ENCODE assay signal across 8 cellular contexts in the genomic region with DNA sequence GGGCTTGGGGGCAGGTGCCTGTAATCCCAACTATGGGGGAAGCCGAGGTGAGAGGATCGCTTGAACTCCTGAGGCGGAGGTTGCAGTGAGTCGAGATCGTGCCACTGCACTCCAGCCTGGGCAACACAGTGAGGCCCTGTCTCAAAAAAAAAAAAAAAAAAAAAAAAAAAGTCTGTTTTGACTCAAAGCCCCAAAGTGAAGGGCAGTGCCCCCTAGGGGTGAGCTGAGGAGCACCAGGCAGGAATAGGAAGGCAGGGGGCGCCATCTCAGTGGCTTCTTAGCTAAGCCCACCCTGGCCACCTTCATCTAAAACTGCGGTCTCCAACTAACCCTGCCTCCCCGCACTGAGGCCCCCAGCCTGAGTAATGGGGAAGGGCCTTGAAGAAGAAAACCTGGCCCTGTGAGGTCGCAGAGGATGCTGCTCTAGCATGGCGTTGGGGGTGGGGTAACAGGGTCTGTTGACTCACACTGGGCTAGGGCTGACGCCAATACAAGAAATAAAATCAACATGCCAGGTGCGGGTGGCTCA. TPM values are rescaled to one million over a fixed set of nuclear protein-coding genes. Genes with fewer than 3 reads are reported as not detected.
A peak's percentile ranks its signal among the peaks of the same experiment; 100 is the strongest.
DNase-seq lines count a peak whose midpoint lies in the region; ATAC-seq and TF ChIP-seq lines count a peak whose summit lies in the region.

No MANE protein-coding gene starts in this region.

- H3K4me3 ChIP-seq in CD4-positive, CD25-positive, alpha-beta regulatory T cell (ENCODE audit: low read depth, low read length): no peak overlapping the region
- H3K4me3 ChIP-seq in epithelial cell of proximal tubule (ENCODE audit: low read depth, low read length) (no peak overlapping the region), sigmoid colon (no peak overlapping the region)

- no peak for TF ChIP-seq POLR2A in sigmoid colon (IDR thresholded peaks at IDR 0.05)

- no peaks in the 10 kb centered on the region for H3K4me1 ChIP-seq in CD4-positive, CD25-positive, alpha-beta regulatory T cell (ENCODE audit: control insufficient read depth, insufficient read depth, low read length, poor library complexity, severe bottlenecking)
- peaks cover 0 to 58% (median 24%) of the 10 kb centered on the region in 4 donors for H3K4me1 ChIP-seq in sigmoid colon

- peak in 1 of 2 donors; percentile 37 for ATAC-seq in CD4-positive, CD25-positive, alpha-beta regulatory T cell (ENCODE audit: low read depth in 2 of 2)
- ATAC-seq in GM21529 (IDR thresholded peaks at IDR 0.05; ENCODE audit: unreplicated experiment) (no peak), GM18870 (IDR thresholded peaks at IDR 0.05; ENCODE audit: unreplicated experiment) (no peak)

- H3K36me3 Mint-ChIP-seq in CD4-positive, CD25-positive, alpha-beta regulatory T cell: no peaks in the 10 kb centered on the region
- peaks cover 10% of the 10 kb centered on the region for H3K36me3 Mint-ChIP-seq in HFFc6 (ENCODE audit: low read depth)

- H3K36me3 ChIP-seq in CD4-positive, CD25-positive, alpha-beta regulatory T cell (ENCODE audit: control insufficient read depth, insufficient read depth, low read length): no peaks in the 10 kb centered on the region
- H3K36me3 ChIP-seq in sigmoid colon: no peaks in the 10 kb centered on the region

- H3K4me3 Mint-ChIP-seq in CD4-positive, CD25-positive, alpha-beta regulatory T cell: no peak overlapping the region
- no peak overlapping the region for H3K4me3 Mint-ChIP-seq in HFFc6

- DNase-seq in CD4-positive, CD25-positive, alpha-beta regulatory T cell: peak; percentile 16 to 63 (median 17)
- no peak for DNase-seq in HFFc6
- DNase-seq in UCSD-AML1 (lab: John Stamatoyannopoulos, UW; ENCODE audit: unreplicated experiment): peak; percentile 12
- no peak for DNase-seq in epithelial cell of proximal tubule (ENCODE audit: low read depth)
- peak; percentile 57 for DNase-seq in sigmoid colon
- no peak for DNase-seq in NCI-H1436 (lab: John Stamatoyannopoulos, UW)

- H3K9me3 Mint-ChIP-seq in CD4-positive, CD25-positive, alpha-beta regulatory T cell: peaks cover 0 to 1% (median 0%) of the 10 kb centered on the region in 7 donors
- H3K9me3 Mint-ChIP-seq in HFFc6: no peaks in the 10 kb centered on the region

- WGBS in sigmoid colon, 2 donors: 89% methylated on average over 12 of the region's 12 CpGs

- intact Hi-C loops in sigmoid colon (cut with DNase I): no loop called here

- TF ChIP-seq EP300 in sigmoid colon (IDR thresholded peaks at IDR 0.05): no peak

- TF ChIP-seq CTCF in HFFc6 (IDR thresholded peaks at IDR 0.05) (peak; percentile 88), epithelial cell of proximal tubule (conservative IDR thresholded peaks at IDR 0.05; ENCODE audit: low read depth, low read length) (peak; percentile 77), sigmoid colon (IDR thresholded peaks at IDR 0.05) (peak in 1 of 4 experiments; percentile 29)

- H3K27me3 ChIP-seq in CD4-positive, CD25-positive, alpha-beta regulatory T cell (ENCODE audit: control insufficient read depth, insufficient read depth, low read length): no peaks in the 10 kb centered on the region
- no peaks in the 10 kb centered on the region for H3K27me3 ChIP-seq in sigmoid colon

- no peaks in the 10 kb centered on the region for H3K4me1 Mint-ChIP-seq in CD4-positive, CD25-positive, alpha-beta regulatory T cell
- H3K4me1 Mint-ChIP-seq in HFFc6 (ENCODE audit: low read depth): peaks cover 35% of the 10 kb centered on the region

- H3K27ac ChIP-seq in CD4-positive, CD25-positive, alpha-beta regulatory T cell (ENCODE audit: insufficient read depth, low read length, poor library complexity, severe bottlenecking): no peak overlapping the region
- H3K27ac ChIP-seq in sigmoid colon: peak overlapping the region; percentile 3 to 87 (median 36)

- no peak overlapping the region for H3K27ac Mint-ChIP-seq in CD4-positive, CD25-positive, alpha-beta regulatory T cell
- no peak overlapping the region for H3K27ac Mint-ChIP-seq in HFFc6

- H3K9me3 ChIP-seq in CD4-positive, CD25-positive, alpha-beta regulatory T cell (ENCODE audit: control insufficient read depth in 2 of 2, low read length in 2 of 2): no peaks in the 10 kb centered on the region
- H3K9me3 ChIP-seq in sigmoid colon: no peaks in the 10 kb centered on the region

- H3K27me3 Mint-ChIP-seq in CD4-positive, CD25-positive, alpha-beta regulatory T cell: peaks cover 11% of the 10 kb centered on the region
- no peaks in the 10 kb centered on the region for H3K27me3 Mint-ChIP-seq in HFFc6 (ENCODE audit: insufficient read depth)

RNA-seq across cellular contexts. Expression of gene PODXL, which starts 9.8 kb away (rescaled TPM):
- 0.89 TPM for total RNA-seq in CD4-positive, CD25-positive, alpha-beta regulatory T cell
- under 1 TPM; 0.17 to 0.54 (median 0.27) TPM for polyA plus RNA-seq in CD4-positive, CD25-positive, alpha-beta regulatory T cell
- 10 to 100 TPM; 10.4 to 23.2 (median 21.3) TPM for total RNA-seq in HFFc6 (2021; fragmentation: NEBNext Ultra II Directional; extraction: Animal tissue kit (Norgen Biotek cat#: 25700))
- total RNA-seq in epithelial cell of proximal tubule: 11.4 and 26.3 TPM in 2 replicates
- total RNA-seq in sigmoid colon: 10 to 100 TPM; 15.8 to 23.2 (median 20.2) TPM
- 1 to 10 TPM; 1.2 to 8.8 (median 3.0) TPM for polyA plus RNA-seq in sigmoid colon

Comparison
In these comparisons a context has a peak if more than half of its experiments do, and no peak if none do; other contexts are left out.
1. DNase-seq: peak in CD4-positive, CD25-positive, alpha-beta regulatory T cell (3 of 3), UCSD-AML1 (single experiment) and sigmoid colon (single experiment); none in HFFc6 (single experiment), epithelial cell of proximal tubule (single experiment) and NCI-H1436 (single experiment).